Comparison of ENCODE assay signal across 1 cellular context in genomic region chr17:45428050-45428953, GRCh38.
TF ChIP-seq lines count a peak whose summit lies in the region.

No MANE protein-coding gene starts in this region.

TF ChIP-seq in HEK293, 187 proteins besides CTCF, POLR2A, EP300 and RAD21 (continued from another document):
- TF ChIP-seq, protein P1, sequence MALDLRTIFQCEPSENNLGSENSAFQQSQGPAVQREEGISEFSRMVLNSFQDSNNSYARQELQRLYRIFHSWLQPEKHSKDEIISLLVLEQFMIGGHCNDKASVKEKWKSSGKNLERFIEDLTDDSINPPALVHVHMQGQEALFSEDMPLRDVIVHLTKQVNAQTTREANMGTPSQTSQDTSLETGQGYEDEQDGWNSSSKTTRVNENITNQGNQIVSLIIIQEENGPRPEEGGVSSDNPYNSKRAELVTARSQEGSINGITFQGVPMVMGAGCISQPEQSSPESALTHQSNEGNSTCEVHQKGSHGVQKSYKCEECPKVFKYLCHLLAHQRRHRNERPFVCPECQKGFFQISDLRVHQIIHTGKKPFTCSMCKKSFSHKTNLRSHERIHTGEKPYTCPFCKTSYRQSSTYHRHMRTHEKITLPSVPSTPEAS (tag by site-specific recombination; IDR thresholded peaks at IDR 0.05), result no peak
- TF ChIP-seq ZBTB8A (tag by site-specific recombination; IDR thresholded peaks at IDR 0.05) (peak; percentile 44; the same call in 1 of the 2 replicates), ZFP37 (tag by site-specific recombination; IDR thresholded peaks at IDR 0.05) (peak; percentile 65; the same call in 1 of the 2 replicates), ZNF175 (tag by site-specific recombination; IDR thresholded peaks at IDR 0.05) (no peak), ZNF600 (tag by site-specific recombination; IDR thresholded peaks at IDR 0.05) (peak; percentile 88), ZBTB21 (tag by site-specific recombination; IDR thresholded peaks at IDR 0.05) (no peak), SP2 (tag by site-specific recombination; IDR thresholded peaks at IDR 0.05) (no peak; the same call in 1 of the 2 replicates), ZNF133 (tag by site-specific recombination; IDR thresholded peaks at IDR 0.05) (no peak), BCL11A (tag by site-specific recombination; IDR thresholded peaks at IDR 0.05; ENCODE audit: low read depth) (0 out of 2 replicates have a peak, but pooled peaks have one; percentile 30), ZNF544 (tag by site-specific recombination; IDR thresholded peaks at IDR 0.05) (no peak), ZNF354C (tag by site-specific recombination; IDR thresholded peaks at IDR 0.05; ENCODE audit: borderline replicate concordance, low read depth) (no peak), ZNF2 (tag by site-specific recombination; IDR thresholded peaks at IDR 0.05) (no peak; the same call in none of the 2 replicates), ZSCAN23 (tag by site-specific recombination; IDR thresholded peaks at IDR 0.05) (no peak), ZFP3 (tag by site-specific recombination; IDR thresholded peaks at IDR 0.05; ENCODE audit: low read depth) (no peak), ZNF157 (tag by site-specific recombination; IDR thresholded peaks at IDR 0.05) (no peak), ZNF362 (tag by site-specific recombination; IDR thresholded peaks at IDR 0.05) (no peak), EGR2 (tag by site-specific recombination; IDR thresholded peaks at IDR 0.05; ENCODE audit: low read depth) (no peak), ZNF202 (tag by site-specific recombination; IDR thresholded peaks at IDR 0.05; ENCODE audit: borderline replicate concordance) (no peak), PRDM1 (tag by site-specific recombination; IDR thresholded peaks at IDR 0.05) (no peak), ZNF280C (tag by site-specific recombination; IDR thresholded peaks at IDR 0.05) (no peak), ZNF211 (tag by site-specific recombination; IDR thresholded peaks at IDR 0.05; ENCODE audit: low read depth) (no peak), ZNF610 (tag by site-specific recombination; IDR thresholded peaks at IDR 0.05; ENCODE audit: borderline replicate concordance) (no peak), ZNF514 (tag by site-specific recombination; IDR thresholded peaks at IDR 0.05) (no peak), ATF2 (tag by site-specific recombination; IDR thresholded peaks at IDR 0.05; ENCODE audit: low read depth) (no peak), SP7 (tag by site-specific recombination; IDR thresholded peaks at IDR 0.05) (peak; percentile 70), ZNF791 (tag by site-specific recombination; IDR thresholded peaks at IDR 0.05) (no peak), ZNF626 (tag by site-specific recombination; IDR thresholded peaks at IDR 0.05) (no peak), ZNF169 (tag by site-specific recombination; IDR thresholded peaks at IDR 0.05) (no peak), ZNF23 (tag by site-specific recombination; IDR thresholded peaks at IDR 0.05; ENCODE audit: borderline replicate concordance) (no peak), BCL11B (tag by site-specific recombination; IDR thresholded peaks at IDR 0.05; ENCODE audit: low read depth) (no peak), ZNF777 (tag by site-specific recombination; IDR thresholded peaks at IDR 0.05; ENCODE audit: borderline replicate concordance) (no peak), ZNF426 (tag by site-specific recombination; IDR thresholded peaks at IDR 0.05) (no peak), ZNF623 (tag by site-specific recombination; IDR thresholded peaks at IDR 0.05) (no peak), ZBTB20 (tag by site-specific recombination; IDR thresholded peaks at IDR 0.05) (peak; percentile 47), ZNF670 (tag by site-specific recombination; IDR thresholded peaks at IDR 0.05; ENCODE audit: low read depth) (no peak), ZNF501 (tag by site-specific recombination; IDR thresholded peaks at IDR 0.05) (peak; percentile 44; the same call in 1 of the 2 replicates), ZNF221 (tag by site-specific recombination; IDR thresholded peaks at IDR 0.05; ENCODE audit: borderline replicate concordance) (no peak), IKZF3 (tag by site-specific recombination; IDR thresholded peaks at IDR 0.05) (0 out of 2 replicates have a peak, but pooled peaks have one; percentile 19), GLIS2 (tag by site-specific recombination; IDR thresholded peaks at IDR 0.05) (peak; percentile 95), ZBTB48 (tag by site-specific recombination; IDR thresholded peaks at IDR 0.05) (peak; percentile 74; the same call in 1 of the 2 replicates), ZNF292 (tag by site-specific recombination; IDR thresholded peaks at IDR 0.05; ENCODE audit: borderline replicate concordance, low read depth) (no peak), KLF7 (tag by site-specific recombination; IDR thresholded peaks at IDR 0.05; ENCODE audit: borderline replicate concordance) (no peak)
- TF ChIP-seq, protein P2, sequence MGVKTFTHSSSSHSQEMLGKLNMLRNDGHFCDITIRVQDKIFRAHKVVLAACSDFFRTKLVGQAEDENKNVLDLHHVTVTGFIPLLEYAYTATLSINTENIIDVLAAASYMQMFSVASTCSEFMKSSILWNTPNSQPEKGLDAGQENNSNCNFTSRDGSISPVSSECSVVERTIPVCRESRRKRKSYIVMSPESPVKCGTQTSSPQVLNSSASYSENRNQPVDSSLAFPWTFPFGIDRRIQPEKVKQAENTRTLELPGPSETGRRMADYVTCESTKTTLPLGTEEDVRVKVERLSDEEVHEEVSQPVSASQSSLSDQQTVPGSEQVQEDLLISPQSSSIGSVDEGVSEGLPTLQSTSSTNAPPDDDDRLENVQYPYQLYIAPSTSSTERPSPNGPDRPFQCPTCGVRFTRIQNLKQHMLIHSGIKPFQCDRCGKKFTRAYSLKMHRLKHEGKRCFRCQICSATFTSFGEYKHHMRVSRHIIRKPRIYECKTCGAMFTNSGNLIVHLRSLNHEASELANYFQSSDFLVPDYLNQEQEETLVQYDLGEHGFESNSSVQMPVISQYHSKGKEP (tag by site-specific recombination; IDR thresholded peaks at IDR 0.05), result no peak
- TF ChIP-seq, protein P3, sequence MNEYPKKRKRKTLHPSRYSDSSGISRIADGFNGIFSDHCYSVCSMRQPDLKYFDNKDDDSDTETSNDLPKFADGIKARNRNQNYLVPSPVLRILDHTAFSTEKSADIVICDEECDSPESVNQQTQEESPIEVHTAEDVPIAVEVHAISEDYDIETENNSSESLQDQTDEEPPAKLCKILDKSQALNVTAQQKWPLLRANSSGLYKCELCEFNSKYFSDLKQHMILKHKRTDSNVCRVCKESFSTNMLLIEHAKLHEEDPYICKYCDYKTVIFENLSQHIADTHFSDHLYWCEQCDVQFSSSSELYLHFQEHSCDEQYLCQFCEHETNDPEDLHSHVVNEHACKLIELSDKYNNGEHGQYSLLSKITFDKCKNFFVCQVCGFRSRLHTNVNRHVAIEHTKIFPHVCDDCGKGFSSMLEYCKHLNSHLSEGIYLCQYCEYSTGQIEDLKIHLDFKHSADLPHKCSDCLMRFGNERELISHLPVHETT (tag by site-specific recombination; IDR thresholded peaks at IDR 0.05), result 0 out of 2 replicates have a peak, but pooled peaks have one; percentile 16
- TF ChIP-seq, protein P4, sequence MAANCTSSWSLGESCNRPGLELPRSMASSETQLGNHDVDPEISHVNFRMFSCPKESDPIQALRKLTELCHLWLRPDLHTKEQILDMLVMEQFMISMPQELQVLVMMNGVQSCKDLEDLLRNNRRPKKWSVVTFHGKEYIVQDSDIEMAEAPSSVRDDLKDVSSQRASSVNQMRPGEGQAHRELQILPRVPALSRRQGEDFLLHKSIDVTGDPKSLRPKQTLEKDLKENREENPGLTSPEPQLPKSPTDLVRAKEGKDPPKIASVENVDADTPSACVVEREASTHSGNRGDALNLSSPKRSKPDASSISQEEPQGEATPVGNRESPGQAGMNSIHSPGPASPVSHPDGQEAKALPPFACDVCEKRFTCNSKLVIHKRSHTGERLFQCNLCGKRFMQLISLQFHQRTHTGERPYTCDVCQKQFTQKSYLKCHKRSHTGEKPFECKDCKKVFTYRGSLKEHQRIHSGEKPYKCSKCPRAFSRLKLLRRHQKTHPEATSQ (tag by site-specific recombination; IDR thresholded peaks at IDR 0.05), result no peak
